In genomic region chr20:63775096-63775978, GRCh38 we compare ENCODE assay signal across 1 cellular context.
TF ChIP-seq lines count a peak whose summit lies in the region.

No MANE protein-coding gene starts in this region.

TF ChIP-seq in HepG2, 621 proteins besides CTCF, POLR2A, EP300 and RAD21 (continued from another document and continues in another):
- TF ChIP-seq ZNF609 (CRISPR knock-in tag; IDR thresholded peaks at IDR 0.05; ENCODE audit: borderline replicate concordance), result no peak
- TF ChIP-seq NFKB2 (CRISPR knock-in tag; IDR thresholded peaks at IDR 0.05; ENCODE audit: borderline replicate concordance), result no peak
- TF ChIP-seq MAFG (CRISPR knock-in tag; IDR thresholded peaks at IDR 0.05), result no peak
- no peak for TF ChIP-seq ZNF280D (CRISPR knock-in tag; IDR thresholded peaks at IDR 0.05)
- no peak for TF ChIP-seq ZNF503 (CRISPR knock-in tag; IDR thresholded peaks at IDR 0.05)
- no peak for TF ChIP-seq XRCC5 (optimal IDR thresholded peaks at IDR 0.05; ENCODE audit: low read length)
- no peak for TF ChIP-seq PRDM15 (CRISPR knock-in tag; IDR thresholded peaks at IDR 0.05)
- TF ChIP-seq MTF2 (CRISPR knock-in tag; IDR thresholded peaks at IDR 0.05; ENCODE audit: borderline replicate concordance), result no peak
- TF ChIP-seq ZNF383 (CRISPR knock-in tag; IDR thresholded peaks at IDR 0.05; ENCODE audit: borderline replicate concordance), result no peak
- TF ChIP-seq CENPBD1 (CRISPR knock-in tag; IDR thresholded peaks at IDR 0.05; ENCODE audit: borderline replicate concordance, low read depth), result no peak
- no peak for TF ChIP-seq ZC3H13 (CRISPR knock-in tag; IDR thresholded peaks at IDR 0.05)
- no peak for TF ChIP-seq KDM2A (CRISPR knock-in tag; IDR thresholded peaks at IDR 0.05; ENCODE audit: borderline replicate concordance, low read depth)
- TF ChIP-seq ZNF431 (CRISPR knock-in tag; IDR thresholded peaks at IDR 0.05; ENCODE audit: borderline replicate concordance, low read depth), result no peak
- peak; percentile 94; the same call in 1 of the 2 replicates for TF ChIP-seq ZBTB4 (CRISPR knock-in tag; IDR thresholded peaks at IDR 0.05; ENCODE audit: borderline replicate concordance)
- TF ChIP-seq ZNF704 (CRISPR knock-in tag; IDR thresholded peaks at IDR 0.05; ENCODE audit: borderline replicate concordance), result no peak
- no peak for TF ChIP-seq SMAD3 (CRISPR knock-in tag; IDR thresholded peaks at IDR 0.05)
- peak; percentile 50; the same call in 1 of the 2 replicates for TF ChIP-seq PATZ1 (CRISPR knock-in tag; IDR thresholded peaks at IDR 0.05)
- TF ChIP-seq ATRX (CRISPR knock-in tag; IDR thresholded peaks at IDR 0.05; ENCODE audit: borderline replicate concordance), result no peak
- no peak for TF ChIP-seq PAXIP1 (CRISPR knock-in tag; conservative IDR thresholded peaks at IDR 0.05)
- no peak for TF ChIP-seq ZFP90 (CRISPR knock-in tag; IDR thresholded peaks at IDR 0.05; ENCODE audit: borderline replicate concordance)
- no peak for TF ChIP-seq ZNF274 (CRISPR knock-in tag; IDR thresholded peaks at IDR 0.05)
- no peak for TF ChIP-seq BCL6 (CRISPR knock-in tag; IDR thresholded peaks at IDR 0.05)
- TF ChIP-seq SP4 (CRISPR knock-in tag; IDR thresholded peaks at IDR 0.05), result peak; percentile 38; the same call in 1 of the 2 replicates
- TF ChIP-seq ZNF20 (CRISPR knock-in tag; IDR thresholded peaks at IDR 0.05), result no peak
- TF ChIP-seq ZNF329 (CRISPR knock-in tag; IDR thresholded peaks at IDR 0.05; ENCODE audit: low read depth), result no peak
- TF ChIP-seq ZNF672 (CRISPR knock-in tag; IDR thresholded peaks at IDR 0.05), result no peak
- TF ChIP-seq MXD3 (CRISPR knock-in tag; IDR thresholded peaks at IDR 0.05), result 0 out of 2 replicates have a peak, but pooled peaks have one; percentile 44
- no peak for TF ChIP-seq POGZ (CRISPR knock-in tag; IDR thresholded peaks at IDR 0.05)
